Comparison of ENCODE assay signal across 8 cellular contexts in the genomic region with DNA sequence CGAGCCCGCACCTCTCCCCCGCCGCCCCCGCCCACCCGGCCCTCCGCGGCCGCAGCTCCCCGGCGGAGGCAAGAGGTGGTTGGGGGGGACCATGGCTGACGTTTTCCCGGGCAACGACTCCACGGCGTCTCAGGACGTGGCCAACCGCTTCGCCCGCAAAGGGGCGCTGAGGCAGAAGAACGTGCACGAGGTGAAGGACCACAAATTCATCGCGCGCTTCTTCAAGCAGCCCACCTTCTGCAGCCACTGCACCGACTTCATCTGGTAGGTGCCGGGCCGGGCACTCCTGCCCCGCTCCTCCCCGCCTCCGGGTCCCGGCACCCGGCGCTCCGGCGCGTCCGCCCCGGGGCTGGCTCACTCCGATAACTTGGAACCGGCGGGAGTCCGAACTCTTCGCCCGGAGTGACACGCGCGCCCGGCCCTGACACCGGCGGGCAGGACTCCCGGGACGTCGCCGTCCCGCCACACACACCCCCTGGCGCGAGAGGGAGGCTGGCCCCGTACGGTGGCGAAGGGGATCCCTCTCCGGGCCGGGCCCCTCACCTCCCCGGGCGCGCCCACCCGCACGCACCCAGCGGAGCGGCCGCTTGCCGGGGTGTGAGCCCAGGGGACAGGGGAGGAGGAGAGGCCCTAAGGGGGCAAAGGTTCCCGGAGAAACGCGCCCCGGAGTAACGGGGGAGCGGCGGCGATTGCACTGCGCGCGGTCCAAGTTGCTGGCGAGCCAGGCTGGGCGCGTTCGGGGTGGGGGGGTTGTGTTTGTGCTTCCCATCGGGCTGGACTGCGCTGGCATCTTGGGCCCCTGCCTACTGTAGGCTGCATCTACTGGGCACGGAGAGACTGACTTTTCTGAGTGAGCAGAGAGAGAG.
DNase-seq lines count a peak whose midpoint lies in the region; ATAC-seq and TF ChIP-seq lines count a peak whose summit lies in the region.

No MANE protein-coding gene starts in this region.

- ATAC-seq in GM21528 (IDR thresholded peaks at IDR 0.05; ENCODE audit: low FRiP score, unreplicated experiment) = peak; percentile 33

- peak overlapping the region; percentile 82 for H3K4me3 ChIP-seq in choroid plexus epithelial cell (ENCODE audit: low read depth, low read length)

- TF ChIP-seq CTCF in choroid plexus epithelial cell (conservative IDR thresholded peaks at IDR 0.05; ENCODE audit: low read depth, low read length) = no peak

- peak; percentile 58 for DNase-seq in COLO668 (lab: John Stamatoyannopoulos, UW; ENCODE audit: unreplicated experiment)
- peak; percentile 59 to 61 for DNase-seq in Kasumi-1 (lab: John Stamatoyannopoulos, UW)
- DNase-seq in activated CD4-positive, CD25-positive, alpha-beta regulatory T cell treated with anti-CD3 and anti-CD28 coated beads, Interleukin-2, amount 50 U/mL, for 72 hours = peak; percentile 59
- peak; percentile 43 for DNase-seq in choroid plexus epithelial cell (ENCODE audit: low read depth)
- peak; percentile 38 for DNase-seq in kidney glomerular epithelial cell (lab: John Stamatoyannopoulos, UW)
- DNase-seq in stimulated activated CD4-positive, alpha-beta T cell treated with anti-CD3 and anti-CD28 coated beads, Interleukin-12 subunit alpha, Interleukin-12 subunit beta, amount 100 ng/mL, for 24 hours (ENCODE audit: low read depth in 2 of 2) = peak; percentile 14 to 26
- DNase-seq in cerebellar nuclear complex (lab: John Stamatoyannopoulos, UW) = no peak

Comparison
In these comparisons a context has a peak if more than half of its experiments do, and no peak if none do; other contexts are left out.
1. DNase-seq: peak in COLO668 (single experiment), Kasumi-1 (2 of 2), activated CD4-positive, CD25-positive, alpha-beta regulatory T cell treated with anti-CD3 and anti-CD28 coated beads, Interleukin-2, amount 50 U/mL, for 72 hours (single experiment), choroid plexus epithelial cell (single experiment), kidney glomerular epithelial cell (single experiment) and stimulated activated CD4-positive, alpha-beta T cell treated with anti-CD3 and anti-CD28 coated beads, Interleukin-12 subunit alpha, Interleukin-12 subunit beta, amount 100 ng/mL, for 24 hours (2 of 2); none in cerebellar nuclear complex (0 of 2).